In genomic region chr15:95928822-95929221, GRCh38 we compare ENCODE assay signal across 25 cellular contexts.
"Had no signal": no experiment of that assay in that cellular context is flagged by ENCODE, and none has a peak within 500 bp of the region (broad histone marks: within the 10 kb centered on the region; RNA-seq: fewer than 3 reads in every experiment).

No MANE protein-coding gene starts in this region.

- H3K27me3 Mint-ChIP-seq: activated CD4-positive, alpha-beta memory T cell treated with anti-CD3 and anti-CD28 coated beads for 36 hours; activated T-helper 17 cell treated with anti-CD3 and anti-CD28 coated beads, Interleukin-2, amount 50 U/mL, for 72 hours; stimulated activated memory B cell treated with anti-CD40 and anti-IgM and Interleukin-4, amounts not matched to agents 10 μg/mL and 1 μg/mL and 100 μg/mL, for 72 hours had no signal

- H3K27me3 ChIP-seq: breast epithelium, right atrium auricular region, stomach, tibial artery had no signal

- ATAC-seq: activated T-cell treated with anti-CD3 and anti-CD28 coated beads, Interleukin-2, amount 50 U/mL, for 4 hours; activated T-helper 17 cell treated with anti-CD3 and anti-CD28 coated beads, Interleukin-2, amount 50 U/mL, for 72 hours; esophagus mucosa; left colon; stimulated activated memory B cell treated with anti-CD40 and anti-IgM and Interleukin-4, amounts not matched to agents 10 μg/mL and 1 μg/mL and 100 μg/mL, for 72 hours had no signal

- H3K27ac Mint-ChIP-seq: activated CD4-positive, alpha-beta memory T cell treated with anti-CD3 and anti-CD28 coated beads for 36 hours; activated T-helper 17 cell treated with anti-CD3 and anti-CD28 coated beads, Interleukin-2, amount 50 U/mL, for 72 hours; stimulated activated memory B cell treated with anti-CD40 and anti-IgM and Interleukin-4, amounts not matched to agents 10 μg/mL and 1 μg/mL and 100 μg/mL, for 72 hours had no signal

- H3K36me3 ChIP-seq: breast epithelium, right atrium auricular region, stomach, tibial artery had no signal

- H3K27ac ChIP-seq: breast epithelium, right atrium auricular region, stomach, tibial artery, VCaP had no signal

- H3K4me3 Mint-ChIP-seq: activated CD4-positive, alpha-beta memory T cell treated with anti-CD3 and anti-CD28 coated beads for 36 hours; activated T-cell treated with anti-CD3 and anti-CD28 coated beads, Interleukin-2, amount 50 U/mL, for 4 hours; activated T-helper 17 cell treated with anti-CD3 and anti-CD28 coated beads, Interleukin-2, amount 50 U/mL, for 72 hours; neural crest cell; stimulated activated memory B cell treated with anti-CD40 and anti-IgM and Interleukin-4, amounts not matched to agents 10 μg/mL and 1 μg/mL and 100 μg/mL, for 72 hours had no signal

- H3K4me3 ChIP-seq: breast epithelium, right atrium auricular region, smooth muscle cell, stomach, tibial artery had no signal

- DNase-seq: activated CD4-positive, alpha-beta memory T cell treated with anti-CD3 and anti-CD28 coated beads for 36 hours; activated CD4-positive, alpha-beta T cell treated with anti-CD3 and anti-CD28 coated beads for 4 hours; activated gamma-delta T cell treated with Interleukin-2 at 50 U/mL for 16 hours; activated naive CD4-positive, alpha-beta T cell treated with anti-CD3 and anti-CD28 coated beads, Interleukin-2, amount 50 U/mL, for 16 hours; activated T-cell treated with anti-CD3 and anti-CD28 coated beads, Interleukin-2, amount 50 U/mL, for 4 hours; central memory CD4-positive, alpha-beta T cell; foreskin fibroblast; head of caudate nucleus; hippocampal formation; kidney; left colon; occipital lobe; stimulated activated CD4-positive, alpha-beta T cell treated with anti-CD3 and anti-CD28 coated beads, Interleukin-1b, Interleukin-23, amount 100 ng/mL, for 48 hours; stimulated activated CD4-positive, alpha-beta T cell treated with anti-CD3 and anti-CD28 coated beads, Interleukin-4, amount 100 ng/mL, for 4 hours; stimulated activated CD8-positive, alpha-beta memory T cell treated with anti-CD3 and anti-CD28 coated beads, Interleukin-4, amount 100 ng/mL, for 48 hours; stomach; tibial artery had no signal

- H3K9me3 Mint-ChIP-seq: activated T-cell treated with anti-CD3 and anti-CD28 coated beads, Interleukin-2, amount 50 U/mL, for 4 hours; activated T-helper 17 cell treated with anti-CD3 and anti-CD28 coated beads, Interleukin-2, amount 50 U/mL, for 72 hours; stimulated activated memory B cell treated with anti-CD40 and anti-IgM and Interleukin-4, amounts not matched to agents 10 μg/mL and 1 μg/mL and 100 μg/mL, for 72 hours had no signal

- H3K36me3 Mint-ChIP-seq: activated CD4-positive, alpha-beta memory T cell treated with anti-CD3 and anti-CD28 coated beads for 36 hours; stimulated activated memory B cell treated with anti-CD40 and anti-IgM and Interleukin-4, amounts not matched to agents 10 μg/mL and 1 μg/mL and 100 μg/mL, for 72 hours had no signal

- H3K4me1 ChIP-seq: breast epithelium had no signal

- H3K4me1 Mint-ChIP-seq: activated T-helper 17 cell treated with anti-CD3 and anti-CD28 coated beads, Interleukin-2, amount 50 U/mL, for 72 hours; stimulated activated memory B cell treated with anti-CD40 and anti-IgM and Interleukin-4, amounts not matched to agents 10 μg/mL and 1 μg/mL and 100 μg/mL, for 72 hours had no signal
